In the genomic region with DNA sequence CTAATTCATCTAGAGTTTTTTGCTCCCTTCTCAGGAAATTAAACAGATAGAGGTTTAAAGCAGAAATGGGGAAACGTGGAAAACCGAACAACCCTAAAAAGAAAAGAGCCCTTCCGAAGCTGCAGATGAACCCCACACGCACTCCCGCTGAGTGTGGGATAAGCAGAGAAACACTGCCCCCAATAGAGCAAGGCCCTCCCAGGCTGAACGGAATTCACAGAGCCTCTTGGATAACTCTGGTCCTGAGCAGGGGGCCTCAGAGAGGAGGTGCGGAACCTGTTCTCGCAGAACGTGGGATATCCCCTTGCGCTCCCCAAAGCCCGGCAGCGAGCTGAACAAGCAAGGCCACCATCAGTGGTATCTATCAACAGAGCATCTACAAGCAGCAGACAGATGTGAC, we compare ENCODE assay signal across 1 cellular context.
TF ChIP-seq lines count a peak whose summit lies in the region.

No MANE protein-coding gene starts in this region.

TF ChIP-seq in H1, 55 proteins besides CTCF, POLR2A, EP300 and RAD21:
- TF ChIP-seq RNF2 (IDR thresholded peaks at IDR 0.05; ENCODE audit: borderline replicate concordance, low read depth, low read length, missing control alignments, poor library complexity, severe bottlenecking) (no peak), HDAC2 (IDR thresholded peaks at IDR 0.05; ENCODE audit: borderline replicate concordance in 1 of 2, low read depth in 2 of 2, low read length in 2 of 2) (no peak), SAP30 (IDR thresholded peaks at IDR 0.05; ENCODE audit: insufficient read depth, insufficient replicate concordance, low read length) (no peak), TEAD4 (IDR thresholded peaks at IDR 0.05; ENCODE audit: low read depth, low read length) (0 out of 2 replicates have a peak, but pooled peaks have one; percentile 8), SP4 (IDR thresholded peaks at IDR 0.05; ENCODE audit: low read length) (no peak)
